Comparison of ENCODE assay signal across 10 cellular contexts in the genomic region with DNA sequence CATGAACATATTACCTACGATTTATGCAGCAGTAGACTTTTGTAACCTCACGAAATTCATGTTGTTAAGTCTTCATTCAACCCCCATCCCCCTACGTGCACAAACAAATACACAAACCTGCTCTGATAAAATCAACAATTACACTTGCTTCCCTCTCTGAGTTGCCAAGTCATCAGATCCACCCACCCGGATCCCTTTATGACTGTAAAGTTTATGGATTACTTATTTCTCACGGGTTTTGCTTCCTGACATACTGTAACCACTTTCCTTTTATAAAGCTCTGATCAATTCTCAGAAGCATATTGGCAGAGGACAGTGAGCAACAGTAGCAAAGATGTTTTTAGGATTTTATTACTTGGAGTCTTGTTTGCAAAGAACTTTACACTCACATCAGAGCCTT.
DNase-seq lines count a peak whose midpoint lies in the region; ATAC-seq, FAIRE-seq and TF ChIP-seq lines count a peak whose summit lies in the region.
"Had no signal": no experiment of that assay in that cellular context is flagged by ENCODE, and none has a peak within 500 bp of the region (broad histone marks: within the 10 kb centered on the region; RNA-seq: fewer than 3 reads in every experiment).

No MANE protein-coding gene starts in this region.

- H3K27me3 Mint-ChIP-seq in activated T-cell treated with anti-CD3 and anti-CD28 coated beads, Interleukin-2, amount 50 U/mL, for 72 hours (ENCODE audit: low read depth), result no peaks in the 10 kb centered on the region
- no peaks in the 10 kb centered on the region for H3K27me3 Mint-ChIP-seq in activated CD8-positive, alpha-beta T cell treated with anti-CD3 and anti-CD28 coated beads, Interleukin-2, amount 10 ng/mL, durations not matched to agents 7 days and 5 days (ENCODE audit: low read depth)
- H3K27me3 Mint-ChIP-seq: B cell had no signal

- POLR2A ChIA-PET in activated CD8-positive, alpha-beta T cell treated with anti-CD3 and anti-CD28 coated beads, Interleukin-2, amount 10 ng/mL, durations not matched to agents 7 days and 5 days (lab: Charles Lee), result interaction anchor here (0.6 to 1.1 kb wide), 2 partner anchors 71 to 149 kb away, joined by 3 to 4 read pairs; partner anchors contain the start of gene MLLT3

- no peaks in the 10 kb centered on the region for H3K9me3 Mint-ChIP-seq in activated T-cell treated with anti-CD3 and anti-CD28 coated beads, Interleukin-2, amount 50 U/mL, for 72 hours
- no peaks in the 10 kb centered on the region for H3K9me3 Mint-ChIP-seq in activated CD8-positive, alpha-beta T cell treated with anti-CD3 and anti-CD28 coated beads, Interleukin-2, amount 10 ng/mL, durations not matched to agents 7 days and 5 days (ENCODE audit: insufficient read depth)

- DNase-seq in activated T-cell treated with anti-CD3 and anti-CD28 coated beads, Interleukin-2, amount 50 U/mL, for 72 hours, result peak; percentile 46 to 58
- DNase-seq in activated T-cell treated with anti-CD3 and anti-CD28 coated beads for 4 hours (no peak), GM12892 (ENCODE audit: insufficient read length) (no peak), NCI-H2227 treated with DMSO at 0.1 percent for 48 hours (lab: John Stamatoyannopoulos, UW) (no peak)
- DNase-seq in activated CD8-positive, alpha-beta T cell treated with anti-CD3 and anti-CD28 coated beads, Interleukin-2, amount 10 ng/mL, durations not matched to agents 7 days and 5 days, result no peak
- DNase-seq in stimulated activated CD4-positive, alpha-beta T cell treated with anti-CD3 and anti-CD28 coated beads, Interleukin-4, amount 100 ng/mL, for 24 hours, result peak; percentile 41

- H3K36me3 Mint-ChIP-seq in activated T-cell treated with anti-CD3 and anti-CD28 coated beads, Interleukin-2, amount 50 U/mL, for 72 hours (ENCODE audit: insufficient read depth in 2 of 2), result peaks cover 2% of the 10 kb centered on the region in 2 donors
- H3K36me3 Mint-ChIP-seq in activated CD8-positive, alpha-beta T cell treated with anti-CD3 and anti-CD28 coated beads, Interleukin-2, amount 10 ng/mL, durations not matched to agents 7 days and 5 days (ENCODE audit: low read depth), result peaks cover 32% of the 10 kb centered on the region

- H3K27ac Mint-ChIP-seq in activated T-cell treated with anti-CD3 and anti-CD28 coated beads, Interleukin-2, amount 50 U/mL, for 72 hours, result peak overlapping the region; percentile 79
- H3K27ac Mint-ChIP-seq in activated CD8-positive, alpha-beta T cell treated with anti-CD3 and anti-CD28 coated beads, Interleukin-2, amount 10 ng/mL, durations not matched to agents 7 days and 5 days, result peak overlapping the region; percentile 1
- H3K27ac Mint-ChIP-seq: B cell had no signal

- TF ChIP-seq POLR2A in GM12892 (IDR thresholded peaks at IDR 0.05; ENCODE audit: low read depth, low read length), result no peak

- peaks cover 53% of the 10 kb centered on the region for H3K4me1 Mint-ChIP-seq in activated T-cell treated with anti-CD3 and anti-CD28 coated beads, Interleukin-2, amount 50 U/mL, for 72 hours (ENCODE audit: low read depth)
- peaks cover 69% of the 10 kb centered on the region for H3K4me1 Mint-ChIP-seq in activated CD8-positive, alpha-beta T cell treated with anti-CD3 and anti-CD28 coated beads, Interleukin-2, amount 10 ng/mL, durations not matched to agents 7 days and 5 days (ENCODE audit: low read depth)

- no peak for FAIRE-seq in GM12892 (lab: Jason Lieb, UNC)

- ATAC-seq in activated T-cell treated with anti-CD3 and anti-CD28 coated beads, Interleukin-2, amount 50 U/mL, for 72 hours (replicated peaks in 1 of 2), result peak; percentile 85 to 90
- ATAC-seq in HG02970 (IDR thresholded peaks at IDR 0.05; ENCODE audit: low FRiP score, unreplicated experiment) (peak; percentile 55), GM19328 (IDR thresholded peaks at IDR 0.05; ENCODE audit: unreplicated experiment) (no peak)
- ATAC-seq in activated CD8-positive, alpha-beta T cell treated with anti-CD3 and anti-CD28 coated beads, Interleukin-2, amount 10 ng/mL, durations not matched to agents 7 days and 5 days, result no peak
- ATAC-seq: HCT116 had no signal

- CTCF ChIA-PET in activated CD8-positive, alpha-beta T cell treated with anti-CD3 and anti-CD28 coated beads, Interleukin-2, amount 10 ng/mL, durations not matched to agents 7 days and 5 days (lab: Charles Lee), result interaction anchor here (1.7 kb wide), 1 partner anchor 21 kb away, joined by 4 read pairs; no protein-coding TSS in a partner anchor

- peak overlapping the region; percentile 64 to 81 for H3K4me3 Mint-ChIP-seq in activated T-cell treated with anti-CD3 and anti-CD28 coated beads, Interleukin-2, amount 50 U/mL, for 72 hours
- H3K4me3 Mint-ChIP-seq in activated CD8-positive, alpha-beta T cell treated with anti-CD3 and anti-CD28 coated beads, Interleukin-2, amount 10 ng/mL, durations not matched to agents 7 days and 5 days, result peak overlapping the region; percentile 5
- H3K4me3 Mint-ChIP-seq: B cell had no signal

Comparison
In these comparisons a context has a peak if more than half of its experiments do, and no peak if none do; other contexts are left out.
1. DNase-seq: peak in activated T-cell treated with anti-CD3 and anti-CD28 coated beads, Interleukin-2, amount 50 U/mL, for 72 hours (2 of 2) and stimulated activated CD4-positive, alpha-beta T cell treated with anti-CD3 and anti-CD28 coated beads, Interleukin-4, amount 100 ng/mL, for 24 hours (single experiment); none in activated T-cell treated with anti-CD3 and anti-CD28 coated beads for 4 hours (single experiment), activated CD8-positive, alpha-beta T cell treated with anti-CD3 and anti-CD28 coated beads, Interleukin-2, amount 10 ng/mL, durations not matched to agents 7 days and 5 days (single experiment), GM12892 (single experiment) and NCI-H2227 treated with DMSO at 0.1 percent for 48 hours (single experiment).
2. ATAC-seq: peak in activated T-cell treated with anti-CD3 and anti-CD28 coated beads, Interleukin-2, amount 50 U/mL, for 72 hours (2 of 2) and HG02970 (single experiment); none in activated CD8-positive, alpha-beta T cell treated with anti-CD3 and anti-CD28 coated beads, Interleukin-2, amount 10 ng/mL, durations not matched to agents 7 days and 5 days (single experiment) and GM19328 (single experiment).